ENCODE assay signal across 10 cellular contexts in genomic region chr7:101285171-101285570, GRCh38.
"Had no signal": no experiment of that assay in that cellular context is flagged by ENCODE, and none has a peak within 500 bp of the region (broad histone marks: within the 10 kb centered on the region; RNA-seq: fewer than 3 reads in every experiment).

No MANE protein-coding gene starts in this region.

- H3K27ac Mint-ChIP-seq: H9, HFFc6 had no signal

- H3K9me3 Mint-ChIP-seq: HFFc6 had no signal

- H2AFZ ChIP-seq: GM23248 had no signal

- H3K27ac ChIP-seq: GM23248, HL-60 had no signal

- FAIRE-seq: H54, K562 had no signal

- H3K4me3 ChIP-seq: GM23248, K562 had no signal

- H3K4me3 Mint-ChIP-seq: H9, HFFc6 had no signal

- H3K9ac ChIP-seq: GM23248 had no signal

- ATAC-seq: K562 had no signal

- DNase-seq: GM23248, GOT3, H9, HCEC 1CT, HFFc6, IMR-90, KG1 had no signal
